In genomic region chr7:50418526-50418925, GRCh38 we compare ENCODE assay signal across 2 cellular contexts.
TF ChIP-seq lines count a peak whose summit lies in the region.

No MANE protein-coding gene starts in this region.

TF ChIP-seq in IMR-90, 13 proteins besides CTCF, POLR2A, EP300 and RAD21:
- no peak for TF ChIP-seq MAZ (IDR thresholded peaks at IDR 0.05; ENCODE audit: borderline replicate concordance, low read depth, low read length)
- TF ChIP-seq MXI1 (IDR thresholded peaks at IDR 0.05; ENCODE audit: borderline replicate concordance, low read depth, low read length), result no peak
- no peak for TF ChIP-seq NFE2L2 (IDR thresholded peaks at IDR 0.05; ENCODE audit: low read depth, low read length)
- no peak for TF ChIP-seq SMC3 (IDR thresholded peaks at IDR 0.05; ENCODE audit: low read depth, low read length)
- no peak for TF ChIP-seq RFX5 (IDR thresholded peaks at IDR 0.05; ENCODE audit: low read depth, low read length)
- no peak for TF ChIP-seq CHD1 (IDR thresholded peaks at IDR 0.05; ENCODE audit: low read depth, low read length)
- TF ChIP-seq BHLHE40 (IDR thresholded peaks at IDR 0.05; ENCODE audit: low read depth, low read length), result no peak
- no peak for TF ChIP-seq CEBPB (IDR thresholded peaks at IDR 0.05; ENCODE audit: low read depth, low read length)
- TF ChIP-seq ELK1 (IDR thresholded peaks at IDR 0.05; ENCODE audit: borderline replicate concordance, low read depth, low read length), result no peak
- TF ChIP-seq RCOR1 (IDR thresholded peaks at IDR 0.05; ENCODE audit: insufficient replicate concordance, low read length), result no peak
- TF ChIP-seq, protein P1, sequence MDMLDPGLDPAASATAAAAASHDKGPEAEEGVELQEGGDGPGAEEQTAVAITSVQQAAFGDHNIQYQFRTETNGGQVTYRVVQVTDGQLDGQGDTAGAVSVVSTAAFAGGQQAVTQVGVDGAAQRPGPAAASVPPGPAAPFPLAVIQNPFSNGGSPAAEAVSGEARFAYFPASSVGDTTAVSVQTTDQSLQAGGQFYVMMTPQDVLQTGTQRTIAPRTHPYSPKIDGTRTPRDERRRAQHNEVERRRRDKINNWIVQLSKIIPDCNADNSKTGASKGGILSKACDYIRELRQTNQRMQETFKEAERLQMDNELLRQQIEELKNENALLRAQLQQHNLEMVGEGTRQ (IDR thresholded peaks at IDR 0.05; ENCODE audit: low read depth, low read length), result no peak
- no peak for TF ChIP-seq MAFK (IDR thresholded peaks at IDR 0.05; ENCODE audit: low read depth, low read length)
- TF ChIP-seq FOS (IDR thresholded peaks at IDR 0.05; ENCODE audit: low read depth, low read length), result no peak

TF ChIP-seq in H1, 55 proteins besides CTCF, POLR2A, EP300 and RAD21:
- TF ChIP-seq, protein P2, sequence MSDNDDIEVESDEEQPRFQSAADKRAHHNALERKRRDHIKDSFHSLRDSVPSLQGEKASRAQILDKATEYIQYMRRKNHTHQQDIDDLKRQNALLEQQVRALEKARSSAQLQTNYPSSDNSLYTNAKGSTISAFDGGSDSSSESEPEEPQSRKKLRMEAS (IDR thresholded peaks at IDR 0.05), result peak; percentile 47; the same call in 1 of the 2 replicates
- TF ChIP-seq, protein P3, sequence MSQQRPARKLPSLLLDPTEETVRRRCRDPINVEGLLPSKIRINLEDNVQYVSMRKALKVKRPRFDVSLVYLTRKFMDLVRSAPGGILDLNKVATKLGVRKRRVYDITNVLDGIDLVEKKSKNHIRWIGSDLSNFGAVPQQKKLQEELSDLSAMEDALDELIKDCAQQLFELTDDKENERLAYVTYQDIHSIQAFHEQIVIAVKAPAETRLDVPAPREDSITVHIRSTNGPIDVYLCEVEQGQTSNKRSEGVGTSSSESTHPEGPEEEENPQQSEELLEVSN (IDR thresholded peaks at IDR 0.05), result 0 out of 2 replicates have a peak, but pooled peaks have one; percentile 28
- TF ChIP-seq BCL11A (IDR thresholded peaks at IDR 0.05; ENCODE audit: low read depth in 2 of 2, low read length in 2 of 2) (no peak), GABPA (IDR thresholded peaks at IDR 0.05; ENCODE audit: borderline replicate concordance, insufficient read depth, low read length) (no peak), SIRT6 (IDR thresholded peaks at IDR 0.05; ENCODE audit: low read length) (no peak), KDM5A (IDR thresholded peaks at IDR 0.05; ENCODE audit: low read length) (no peak)
